Comparison of ENCODE assay signal across 22 cellular contexts in genomic region chr15:84869510-84869909, GRCh38. TPM values are rescaled to one million over a fixed set of nuclear protein-coding genes. Genes with fewer than 3 reads are reported as not detected.
"Had no signal": no experiment of that assay in that cellular context is flagged by ENCODE, and none has a peak within 500 bp of the region (broad histone marks: within the 10 kb centered on the region; RNA-seq: fewer than 3 reads in every experiment).

No MANE protein-coding gene starts in this region.

- H3K4me3 ChIP-seq: MG63 had no signal

- DNase-seq: IMR-90, Karpas-422, KG1, MG63, NCI-H1092, NCI-H1105 treated with DMSO at 0.1 percent for 48 hours, NCI-H1417 treated with DMSO at 0.1 percent for 48 hours, NCI-H146, NCI-H1694 treated with DMSO at 0.1 percent for 48 hours, NCI-H1930, NCI-H2081, NCI-H2107, NCI-H226, NCI-H446, NCI-H510A, NCI-H524 treated with DMSO at 0.1 percent for 48 hours, NCI-H69, NCI-H774, RPMI8226, SHP77, SK-N-SH had no signal

- H3K27me3 ChIP-seq: MG63 had no signal

- H3K9me3 ChIP-seq: MG63, SK-N-SH had no signal

- H3K4me2 ChIP-seq: SK-N-SH had no signal

- H3K9ac ChIP-seq: SK-N-SH had no signal

- H3K36me3 ChIP-seq: MG63 had no signal

RNA-seq across cellular contexts. Expression of gene SLC28A1, which starts 15.0 kb away (rescaled TPM):
- total RNA-seq: IMR-90, SK-MEL-5 had no signal
- polyA plus RNA-seq: IMR-90, SK-N-SH had no signal
